9 cellular contexts compared by ENCODE assay signal in genomic region chr14:58166005-58166983, GRCh38. TPM values are rescaled to one million over a fixed set of nuclear protein-coding genes. Genes with fewer than 3 reads are reported as not detected.
DNase-seq lines count a peak whose midpoint lies in the region; TF ChIP-seq lines count a peak whose summit lies in the region.
"Had no signal": no experiment of that assay in that cellular context is flagged by ENCODE, and none has a peak within 500 bp of the region (broad histone marks: within the 10 kb centered on the region; RNA-seq: fewer than 3 reads in every experiment).

No MANE protein-coding gene starts in this region.

- H3K36me3 ChIP-seq in Peyer's patch (no peaks in the 10 kb centered on the region), neural progenitor cell (no peaks in the 10 kb centered on the region), stomach (no peaks in the 10 kb centered on the region)
- H3K36me3 ChIP-seq: BLaER1 had no signal

- H3K4me3 Mint-ChIP-seq in neural progenitor cell: no peak overlapping the region

- no peaks in the 10 kb centered on the region for H3K79me2 ChIP-seq in neural progenitor cell (ENCODE audit: low read depth)

- H3K4me1 ChIP-seq in Peyer's patch (no peaks in the 10 kb centered on the region), neural progenitor cell (no peaks in the 10 kb centered on the region), stomach (peaks cover 0 to 6% (median 2%) of the 10 kb centered on the region in 4 donors)

- H3K27me3 ChIP-seq in Peyer's patch (no peaks in the 10 kb centered on the region), neural progenitor cell (no peaks in the 10 kb centered on the region), stomach (no peaks in the 10 kb centered on the region)
- H3K27me3 ChIP-seq: BLaER1 had no signal

- H3K27ac ChIP-seq in Peyer's patch (no peak overlapping the region), neural progenitor cell (no peak overlapping the region), stomach (no peak overlapping the region)
- H3K27ac ChIP-seq: BLaER1 had no signal

- H3K9me3 Mint-ChIP-seq in neural progenitor cell: no peaks in the 10 kb centered on the region

- H4K20me1 ChIP-seq in neural progenitor cell (ENCODE audit: low read depth): no peaks in the 10 kb centered on the region
- H4K20me1 ChIP-seq: BLaER1 had no signal

- TF ChIP-seq EP300 in stomach (IDR thresholded peaks at IDR 0.05): no peak

- H3K4me3 ChIP-seq in Peyer's patch (no peak overlapping the region), fibroblast of mammary gland (ENCODE audit: control insufficient read depth, low read depth, low read length) (no peak overlapping the region), neural progenitor cell (no peak overlapping the region), stomach (no peak overlapping the region)
- H3K4me3 ChIP-seq: BLaER1 had no signal

- intact Hi-C loops in stomach (cut with DNase I; ENCODE audit: low total_unique reads): no loop called here

- TF ChIP-seq CTCF in Peyer's patch (IDR thresholded peaks at IDR 0.05): peak; percentile 52 to 91 (median 62)
- peak; percentile 93 for TF ChIP-seq CTCF in fibroblast of mammary gland (conservative IDR thresholded peaks at IDR 0.05; ENCODE audit: control insufficient read depth, insufficient read depth, low read depth, low read length)
- peak; percentile 96 for TF ChIP-seq CTCF in neural progenitor cell (IDR thresholded peaks at IDR 0.05)
- peak in 4 of 7 experiments; percentile 67 to 86 (median 76) for TF ChIP-seq CTCF in stomach (IDR thresholded peaks at IDR 0.05)

- TF ChIP-seq POLR2A in Peyer's patch (IDR thresholded peaks at IDR 0.05) (no peak), stomach (IDR thresholded peaks at IDR 0.05) (no peak)

- H2AFZ ChIP-seq in neural progenitor cell (replicated peaks): peak overlapping the region; percentile 66

- no peaks in the 10 kb centered on the region for H3F3A ChIP-seq in neural progenitor cell (ENCODE audit: low read depth)

- no peak overlapping the region for H3K27ac Mint-ChIP-seq in neural progenitor cell

- no peak overlapping the region for H3K4me2 ChIP-seq in neural progenitor cell
- H3K4me2 ChIP-seq: BLaER1 had no signal

- H3K9me3 ChIP-seq in Peyer's patch (no peaks in the 10 kb centered on the region), neural progenitor cell (ENCODE audit: low read depth) (no peaks in the 10 kb centered on the region), stomach (no peaks in the 10 kb centered on the region)
- H3K9me3 ChIP-seq: BLaER1 had no signal

- WGBS in stomach, 5 donors: 30 to 34% (median 34%) methylated on average over 10 of the region's 10 CpGs

- H3K4me1 Mint-ChIP-seq in neural progenitor cell: peaks cover 10% of the 10 kb centered on the region

- peaks cover 5% of the 10 kb centered on the region for H3K27me3 Mint-ChIP-seq in neural progenitor cell (ENCODE audit: insufficient read depth, low read depth)

- H3K36me3 Mint-ChIP-seq in neural progenitor cell: no peaks in the 10 kb centered on the region

- DNase-seq in NK-92 treated with Interleukin-12 subunit alpha and Interleukin-12 subunit beta, amount 100 ng/mL, for 24 hours (lab: John Stamatoyannopoulos, UW): peak; percentile 49
- DNase-seq in NK-92 (lab: John Stamatoyannopoulos, UW; ENCODE audit: unreplicated experiment) (no peak), LoVo (ENCODE audit: low spot score) (peak; percentile 69), Peyer's patch (peak; percentile 70 to 95 (median 85)), fibroblast of mammary gland (ENCODE audit: low read depth) (peak; percentile 81), neural progenitor cell (ENCODE audit: low spot score) (peak; percentile 91), stomach (peak; percentile 88)
- DNase-seq in activated T-cell treated with anti-CD3 and anti-CD28 coated beads, Interleukin-2, amount 50 U/mL, for 48 hours: peak; percentile 83 to 84

- no peak overlapping the region for H3K9ac ChIP-seq in neural progenitor cell
- H3K9ac ChIP-seq: BLaER1 had no signal

RNA-seq across cellular contexts. Expression of gene ARMH4, which starts 14.3 kb away (rescaled TPM):
- total RNA-seq in Peyer's patch (1 to 10 TPM in 3 of 4 donors, under 1 TPM in 1; 0.18 to 3.2 (median 1.4) TPM), neural progenitor cell (ENCODE audit: low replicate concordance) (23.0 and 29.0 TPM in 2 replicates), stomach (10 to 100 TPM in 1 of 5 donors, 1 to 10 TPM in 3, not detected in 1; 1.9 to 14.3 (median 3.9) TPM)
- under 1 TPM; 0.40 to 0.76 (median 0.50) TPM for polyA plus RNA-seq in stomach

RNA-seq across cellular contexts. Expression of gene ACTR10, which starts 33.7 kb away (rescaled TPM):
- total RNA-seq in Peyer's patch (10 to 100 TPM; 37.1 to 70.6 (median 44.9) TPM), neural progenitor cell (ENCODE audit: low replicate concordance) (59.2 and 119 TPM in 2 replicates), stomach (10 to 100 TPM in 4 of 5 donors, 1 to 10 TPM in 1; 7.5 to 90.5 (median 51.3) TPM)
- polyA plus RNA-seq in stomach: 10 to 100 TPM; 50.6 to 68.1 (median 67.0) TPM
